In the genomic region with DNA sequence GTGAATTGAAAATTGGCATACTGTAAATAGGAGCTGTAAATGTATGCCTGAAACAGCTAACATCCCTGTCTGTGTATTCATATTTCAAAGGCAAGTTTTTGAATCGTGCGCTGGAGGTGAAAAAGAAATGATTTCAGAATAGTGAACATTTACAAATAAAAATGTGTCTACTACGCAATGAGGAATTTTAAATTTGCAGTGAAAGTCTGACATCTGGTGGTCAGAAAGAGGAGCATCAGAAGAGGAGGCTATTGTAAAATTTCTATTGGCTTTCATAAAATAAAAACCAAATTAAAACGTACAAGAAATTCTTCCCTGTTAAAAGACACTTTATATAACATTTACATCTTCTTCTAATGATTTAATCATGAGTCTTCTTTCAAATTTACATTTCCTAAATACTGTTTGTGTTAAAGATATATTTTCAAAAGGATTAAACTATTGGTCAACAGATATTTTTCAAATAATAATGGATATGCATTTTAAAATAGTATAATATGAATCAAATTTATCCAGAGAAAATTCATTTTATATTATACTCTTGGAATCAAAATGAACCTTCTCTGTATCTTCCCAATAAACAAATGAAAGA, we compare ENCODE assay signal across 9 cellular contexts.
DNase-seq lines count a peak whose midpoint lies in the region; ATAC-seq, FAIRE-seq and TF ChIP-seq lines count a peak whose summit lies in the region.
"Had no signal": no experiment of that assay in that cellular context is flagged by ENCODE, and none has a peak within 500 bp of the region (broad histone marks: within the 10 kb centered on the region; RNA-seq: fewer than 3 reads in every experiment).

No MANE protein-coding gene starts in this region.

- H3K9me3 ChIP-seq in CD4-positive, alpha-beta T cell (ENCODE audit: control insufficient read depth, low read length): no peaks in the 10 kb centered on the region
- no peaks in the 10 kb centered on the region for H3K9me3 ChIP-seq in K562 (replicated peaks; ENCODE audit: control insufficient read depth, insufficient read depth, low read depth, low read length)
- H3K9me3 ChIP-seq in lower lobe of right lung: no peaks in the 10 kb centered on the region

- no peak for DNase-seq in CD4-positive, alpha-beta T cell
- DNase-seq in NCI-H2107 (lab: John Stamatoyannopoulos, UW): peak; percentile 7
- DNase-seq in K562 (ENCODE audit: extremely low read depth in 1 of 4, low spot score in 3 of 4): peak in 1 of 4 experiments; percentile 42
- DNase-seq in lower lobe of right lung: no peak
- no peak for DNase-seq in NCI-H187 treated with DMSO at 0.1 percent for 48 hours (lab: John Stamatoyannopoulos, UW)
- no peak for DNase-seq in activated CD8-positive, alpha-beta memory T cell treated with anti-CD3 and anti-CD28 coated beads, Interleukin-2, amount 10 ng/mL, durations not matched to agents 7 days and 5 days
- no peak for DNase-seq in effector CD8-positive, alpha-beta T cell (lab: John Stamatoyannopoulos, UW)

- H3K4me3 ChIP-seq in K562 (no peak overlapping the region), lower lobe of right lung (no peak overlapping the region)

- H3K9ac ChIP-seq in K562 (ENCODE audit: insufficient read depth in 1 of 2, low read depth in 2 of 2, low read length in 2 of 2): no peak overlapping the region

- no peak for ATAC-seq in CD4-positive, alpha-beta T cell (ENCODE audit: poor library complexity)
- ATAC-seq in GM21390 (IDR thresholded peaks at IDR 0.05; ENCODE audit: unreplicated experiment) (peak; percentile 70), K562 (no peak), lower lobe of right lung (no peak)
- ATAC-seq in activated CD8-positive, alpha-beta memory T cell treated with anti-CD3 and anti-CD28 coated beads, Interleukin-2, amount 10 ng/mL, durations not matched to agents 7 days and 5 days: no peak

- in situ Hi-C loops in K562 (cut with MboI): no loop called here

- no peaks in the 10 kb centered on the region for H3K4me1 ChIP-seq in K562 (replicated peaks in 1 of 2; ENCODE audit: control insufficient read depth in 2 of 2, insufficient read depth in 2 of 2, low read length in 2 of 2)
- H3K4me1 ChIP-seq in lower lobe of right lung: no peaks in the 10 kb centered on the region

- H3K4me3 Mint-ChIP-seq in CD4-positive, alpha-beta T cell: no peak overlapping the region
- H3K4me3 Mint-ChIP-seq in activated CD8-positive, alpha-beta memory T cell treated with anti-CD3 and anti-CD28 coated beads, Interleukin-2, amount 10 ng/mL, durations not matched to agents 7 days and 5 days: no peak overlapping the region
- H3K4me3 Mint-ChIP-seq: IgD-negative memory B cell had no signal

- no peak for TF ChIP-seq POLR2A in K562 (conservative IDR thresholded peaks at IDR 0.05)

- no peak overlapping the region for H3K4me2 ChIP-seq in K562 (ENCODE audit: insufficient read depth, low read length)

- H3K36me3 Mint-ChIP-seq in CD4-positive, alpha-beta T cell (ENCODE audit: low read depth): no peaks in the 10 kb centered on the region
- H3K36me3 Mint-ChIP-seq in activated CD8-positive, alpha-beta memory T cell treated with anti-CD3 and anti-CD28 coated beads, Interleukin-2, amount 10 ng/mL, durations not matched to agents 7 days and 5 days: no peaks in the 10 kb centered on the region
- H3K36me3 Mint-ChIP-seq: IgD-negative memory B cell had no signal

- TF ChIP-seq CTCF in CD4-positive, alpha-beta T cell (IDR thresholded peaks at IDR 0.05): peak; percentile 55
- TF ChIP-seq CTCF in K562 (IDR thresholded peaks at IDR 0.05 in 2 of 3, conservative IDR thresholded peaks at IDR 0.05 in 1 of 3; ENCODE audit: insufficient read depth in 2 of 3, low read depth in 1 of 3, low read length in 3 of 3) (peak in 2 of 3 experiments; percentile 39 to 64; a peak in 4 of 6 replicates), lower lobe of right lung (IDR thresholded peaks at IDR 0.05) (peak; percentile 73)

- FAIRE-seq in K562 (lab: Jason Lieb, UNC): no peak

- POLR2A ChIA-PET in CD4-positive, alpha-beta T cell (lab: Charles Lee): no interaction called here
- POLR2A ChIA-PET in K562 (lab: Yijun Ruan, JAX): no interaction called here

- no peak overlapping the region for H3K27ac ChIP-seq in CD4-positive, alpha-beta T cell (ENCODE audit: low read depth, low read length)
- H3K27ac ChIP-seq in K562 (ENCODE audit: extremely low read depth, low read depth, low read length) (no peak overlapping the region), lower lobe of right lung (no peak overlapping the region)

- no peaks in the 10 kb centered on the region for H3K4me1 Mint-ChIP-seq in CD4-positive, alpha-beta T cell (ENCODE audit: low read depth)
- no peaks in the 10 kb centered on the region for H3K4me1 Mint-ChIP-seq in activated CD8-positive, alpha-beta memory T cell treated with anti-CD3 and anti-CD28 coated beads, Interleukin-2, amount 10 ng/mL, durations not matched to agents 7 days and 5 days

- no peaks in the 10 kb centered on the region for H3K79me2 ChIP-seq in K562 (ENCODE audit: control insufficient read depth, insufficient read depth, low read length)

- TF ChIP-seq EP300 in K562 (IDR thresholded peaks at IDR 0.05; ENCODE audit: low read length): no peak

- H3K9me3 Mint-ChIP-seq in CD4-positive, alpha-beta T cell: no peaks in the 10 kb centered on the region
- no peaks in the 10 kb centered on the region for H3K9me3 Mint-ChIP-seq in activated CD8-positive, alpha-beta memory T cell treated with anti-CD3 and anti-CD28 coated beads, Interleukin-2, amount 10 ng/mL, durations not matched to agents 7 days and 5 days (ENCODE audit: low read depth)

- intact Hi-C loops in CD4-positive, alpha-beta T cell (cut with DNase I, micrococcal nuclease): no loop called here
- intact Hi-C loops in K562 (cut with micrococcal nuclease) (no loop called here), lower lobe of right lung (cut with DNase I) (no loop called here)

- CTCF ChIA-PET in CD4-positive, alpha-beta T cell (lab: Charles Lee): no interaction called here
- CTCF ChIA-PET in K562 (lab: Yijun Ruan, JAX; ENCODE audit: low intra/inter-chr PET ratio): no interaction called here
- CTCF ChIA-PET in activated CD8-positive, alpha-beta memory T cell treated with anti-CD3 and anti-CD28 coated beads, Interleukin-2, amount 10 ng/mL, durations not matched to agents 7 days and 5 days (lab: Charles Lee): no interaction called here

- H3K9me1 ChIP-seq in K562 (ENCODE audit: control insufficient read depth, insufficient read depth, low read length): no peaks in the 10 kb centered on the region

- WGBS in K562 (ENCODE audit: insufficient coverage, low coverage, missing lambda C conversion rate): 1% methylated on average over 4 of the region's 4 CpGs

- H3K27me3 Mint-ChIP-seq in CD4-positive, alpha-beta T cell: peaks cover 42% of the 10 kb centered on the region
- H3K27me3 Mint-ChIP-seq in activated CD8-positive, alpha-beta memory T cell treated with anti-CD3 and anti-CD28 coated beads, Interleukin-2, amount 10 ng/mL, durations not matched to agents 7 days and 5 days: peaks cover 20% of the 10 kb centered on the region

- H3K27me3 ChIP-seq in CD4-positive, alpha-beta T cell (ENCODE audit: control insufficient read depth, insufficient read depth, low read length): peaks cover 17% of the 10 kb centered on the region
- H3K27me3 ChIP-seq in K562 (ENCODE audit: control insufficient read depth in 2 of 2, insufficient read depth in 2 of 2, low read length in 2 of 2) (no peaks in the 10 kb centered on the region), lower lobe of right lung (ENCODE audit: low read depth) (peaks cover 44% of the 10 kb centered on the region)

- H2AFZ ChIP-seq in K562 (ENCODE audit: low read depth, low read length): no peak overlapping the region

- no peaks in the 10 kb centered on the region for H3K36me3 ChIP-seq in K562 (ENCODE audit: control insufficient read depth, insufficient read depth, low read length)
- no peaks in the 10 kb centered on the region for H3K36me3 ChIP-seq in lower lobe of right lung

- BruUV-seq in K562 (replicated peaks; lab: Mats Ljungman, UMichigan): no TSS peak

- H4K20me1 ChIP-seq in K562 (replicated peaks; ENCODE audit: control insufficient read depth, insufficient read depth, low read length): no peaks in the 10 kb centered on the region

- TF ChIP-seq RAD21 in K562 (CRISPR knock-in tag; conservative IDR thresholded peaks at IDR 0.05 in 1 of 2, IDR thresholded peaks at IDR 0.05 in 1 of 2): peak; percentile 66 to 83

- no peak overlapping the region for H3K27ac Mint-ChIP-seq in CD4-positive, alpha-beta T cell
- H3K27ac Mint-ChIP-seq in activated CD8-positive, alpha-beta memory T cell treated with anti-CD3 and anti-CD28 coated beads, Interleukin-2, amount 10 ng/mL, durations not matched to agents 7 days and 5 days: no peak overlapping the region
- H3K27ac Mint-ChIP-seq: IgD-negative memory B cell had no signal

TF ChIP-seq in K562, 482 proteins besides CTCF, POLR2A, EP300 and RAD21 (continues in another document):
- TF ChIP-seq, protein P1, sequence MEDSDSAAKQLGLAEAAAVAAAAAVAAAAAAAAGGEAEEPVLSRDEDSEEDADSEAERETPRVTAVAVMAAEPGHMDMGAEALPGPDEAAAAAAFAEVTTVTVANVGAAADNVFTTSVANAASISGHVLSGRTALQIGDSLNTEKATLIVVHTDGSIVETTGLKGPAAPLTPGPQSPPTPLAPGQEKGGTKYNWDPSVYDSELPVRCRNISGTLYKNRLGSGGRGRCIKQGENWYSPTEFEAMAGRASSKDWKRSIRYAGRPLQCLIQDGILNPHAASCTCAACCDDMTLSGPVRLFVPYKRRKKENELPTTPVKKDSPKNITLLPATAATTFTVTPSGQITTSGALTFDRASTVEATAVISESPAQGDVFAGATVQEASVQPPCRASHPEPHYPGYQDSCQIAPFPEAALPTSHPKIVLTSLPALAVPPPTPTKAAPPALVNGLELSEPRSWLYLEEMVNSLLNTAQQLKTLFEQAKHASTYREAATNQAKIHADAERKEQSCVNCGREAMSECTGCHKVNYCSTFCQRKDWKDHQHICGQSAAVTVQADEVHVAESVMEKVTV (CRISPR knock-in tag; IDR thresholded peaks at IDR 0.05): peak; percentile 41
- TF ChIP-seq ZNF347 (CRISPR knock-in tag; IDR thresholded peaks at IDR 0.05; ENCODE audit: low read depth): no peak
- no peak for TF ChIP-seq CEBPG (CRISPR knock-in tag; IDR thresholded peaks at IDR 0.05)
- 0 out of 4 replicates have a peak, but pooled peaks of 1 of the 2 experiments have one; percentile 23 for TF ChIP-seq CEBPG (tag; conservative IDR thresholded peaks at IDR 0.05 in 1 of 2, IDR thresholded peaks at IDR 0.05 in 1 of 2)
- TF ChIP-seq, protein P2, sequence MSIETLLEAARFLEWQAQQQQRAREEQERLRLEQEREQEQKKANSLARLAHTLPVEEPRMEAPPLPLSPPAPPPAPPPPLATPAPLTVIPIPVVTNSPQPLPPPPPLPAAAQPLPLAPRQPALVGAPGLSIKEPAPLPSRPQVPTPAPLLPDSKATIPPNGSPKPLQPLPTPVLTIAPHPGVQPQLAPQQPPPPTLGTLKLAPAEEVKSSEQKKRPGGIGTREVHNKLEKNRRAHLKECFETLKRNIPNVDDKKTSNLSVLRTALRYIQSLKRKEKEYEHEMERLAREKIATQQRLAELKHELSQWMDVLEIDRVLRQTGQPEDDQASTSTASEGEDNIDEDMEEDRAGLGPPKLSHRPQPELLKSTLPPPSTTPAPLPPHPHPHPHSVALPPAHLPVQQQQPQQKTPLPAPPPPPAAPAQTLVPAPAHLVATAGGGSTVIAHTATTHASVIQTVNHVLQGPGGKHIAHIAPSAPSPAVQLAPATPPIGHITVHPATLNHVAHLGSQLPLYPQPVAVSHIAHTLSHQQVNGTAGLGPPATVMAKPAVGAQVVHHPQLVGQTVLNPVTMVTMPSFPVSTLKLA (conservative IDR thresholded peaks at IDR 0.05): no peak
